Comparison of ENCODE assay signal across 13 cellular contexts in genomic region chr10:28810062-28810870, GRCh38.
DNase-seq lines count a peak whose midpoint lies in the region; ATAC-seq and TF ChIP-seq lines count a peak whose summit lies in the region.
"Had no signal": no experiment of that assay in that cellular context is flagged by ENCODE, and none has a peak within 500 bp of the region (broad histone marks: within the 10 kb centered on the region; RNA-seq: fewer than 3 reads in every experiment).

No MANE protein-coding gene starts in this region.

- TF ChIP-seq CTCF in nephron (IDR thresholded peaks at IDR 0.05; ENCODE audit: unreplicated experiment in 3 of 3), result no peak

- H3K27me3 ChIP-seq in CD8-positive, alpha-beta memory T cell (ENCODE audit: insufficient read depth, low read length, poor library complexity, severe bottlenecking), result no peaks in the 10 kb centered on the region
- no peaks in the 10 kb centered on the region for H3K27me3 ChIP-seq in NT2/D1 (ENCODE audit: insufficient read depth, insufficient read length)
- H3K27me3 ChIP-seq: heart right ventricle had no signal

- H3K27me3 Mint-ChIP-seq in CD8-positive, alpha-beta memory T cell, result peaks cover 18 to 42% of the 10 kb centered on the region in 2 donors
- H3K27me3 Mint-ChIP-seq in nephron (ENCODE audit: low read depth), result peaks cover 4% of the 10 kb centered on the region
- H3K27me3 Mint-ChIP-seq in stimulated activated naive B cell treated with anti-CD40 and anti-IgM and Interleukin-4, amounts not matched to agents 10 μg/mL and 1 μg/mL and 100 μg/mL, for 72 hours, result peaks cover 19 to 30% of the 10 kb centered on the region in 2 donors

- peak overlapping the region; percentile 68 for H3K27ac ChIP-seq in CD8-positive, alpha-beta memory T cell (ENCODE audit: low read depth, low read length)
- H3K27ac ChIP-seq: heart right ventricle had no signal

- H3K9me3 ChIP-seq in CD8-positive, alpha-beta memory T cell (ENCODE audit: low read length), result no peaks in the 10 kb centered on the region
- H3K9me3 ChIP-seq in NT2/D1 (ENCODE audit: insufficient read depth, low read length), result no peaks in the 10 kb centered on the region
- H3K9me3 ChIP-seq: heart right ventricle, SK-N-SH had no signal

- POLR2A ChIA-PET in CD8-positive, alpha-beta memory T cell (lab: Charles Lee), result no interaction called here

- no peaks in the 10 kb centered on the region for H3K4me1 ChIP-seq in CD8-positive, alpha-beta memory T cell (ENCODE audit: insufficient read depth, low read length)
- peaks cover 3% of the 10 kb centered on the region for H3K4me1 ChIP-seq in NT2/D1 (ENCODE audit: insufficient read depth, insufficient read length)

- ATAC-seq in stimulated activated naive B cell treated with anti-CD40 and anti-IgM and Interleukin-4, amounts not matched to agents 10 μg/mL and 1 μg/mL and 100 μg/mL, for 72 hours (replicated peaks), result no peak
- ATAC-seq in HG02759 (IDR thresholded peaks at IDR 0.05; ENCODE audit: unreplicated experiment), result no peak
- ATAC-seq: heart right ventricle had no signal

- H3K9ac ChIP-seq in NT2/D1 (ENCODE audit: insufficient read length, low read depth), result peak overlapping the region; percentile 65
- H3K9ac ChIP-seq: SK-N-SH had no signal

- H3K36me3 ChIP-seq in CD8-positive, alpha-beta memory T cell (ENCODE audit: insufficient read depth, low read length), result no peaks in the 10 kb centered on the region
- H3K36me3 ChIP-seq in NT2/D1 (ENCODE audit: insufficient read depth, insufficient read length, low read length), result no peaks in the 10 kb centered on the region
- H3K36me3 ChIP-seq: heart right ventricle had no signal

- H3K9me3 Mint-ChIP-seq in CD8-positive, alpha-beta memory T cell, result peaks cover 0 to 3% (median 0%) of the 10 kb centered on the region in 5 donors
- H3K9me3 Mint-ChIP-seq in nephron, result peaks cover 6% of the 10 kb centered on the region
- peaks cover 0 to 3% of the 10 kb centered on the region in 2 donors for H3K9me3 Mint-ChIP-seq in stimulated activated naive B cell treated with anti-CD40 and anti-IgM and Interleukin-4, amounts not matched to agents 10 μg/mL and 1 μg/mL and 100 μg/mL, for 72 hours

- DNase-seq in CD8-positive, alpha-beta memory T cell, result no peak
- DNase-seq in NT2/D1 (ENCODE audit: low read depth, low spot score) (no peak), fibroblast of peridontal ligament (ENCODE audit: extremely low read depth) (peak; percentile 44), HK-2 (ENCODE audit: unreplicated experiment) (no peak), kidney glomerular epithelial cell (lab: John Stamatoyannopoulos, UW) (no peak)
- DNase-seq in stimulated activated naive B cell treated with anti-CD40 and anti-IgM and Interleukin-4, amounts not matched to agents 10 μg/mL and 1 μg/mL and 100 μg/mL, for 72 hours, result no peak
- DNase-seq: activated naive CD4-positive, alpha-beta T cell treated with Interleukin-2 at 50 U/mL for 16 hours; heart right ventricle; NCI-H1092 treated with DMSO at 0.1 percent for 48 hours; SK-N-SH; stimulated activated CD4-positive, alpha-beta T cell treated with anti-CD3 and anti-CD28 coated beads, Interleukin-1b, Interleukin-23, amount 100 ng/mL, for 48 hours had no signal

- H3K4me3 ChIP-seq in CD8-positive, alpha-beta memory T cell (ENCODE audit: low read length), result no peak overlapping the region
- H3K4me3 ChIP-seq in NT2/D1 (ENCODE audit: insufficient read length, low read depth), result no peak overlapping the region
- H3K4me3 ChIP-seq: heart right ventricle had no signal

- peaks cover 0 to 1% (median 0%) of the 10 kb centered on the region in 3 donors for H3K36me3 Mint-ChIP-seq in CD8-positive, alpha-beta memory T cell
- no peaks in the 10 kb centered on the region for H3K36me3 Mint-ChIP-seq in nephron (ENCODE audit: low read depth)
- no peaks in the 10 kb centered on the region for H3K36me3 Mint-ChIP-seq in stimulated activated naive B cell treated with anti-CD40 and anti-IgM and Interleukin-4, amounts not matched to agents 10 μg/mL and 1 μg/mL and 100 μg/mL, for 72 hours

- H3K27ac Mint-ChIP-seq in CD8-positive, alpha-beta memory T cell, result no peak overlapping the region
- H3K27ac Mint-ChIP-seq in nephron, result peak overlapping the region; percentile 88 to 90 (median 90)
- no peak overlapping the region for H3K27ac Mint-ChIP-seq in stimulated activated naive B cell treated with anti-CD40 and anti-IgM and Interleukin-4, amounts not matched to agents 10 μg/mL and 1 μg/mL and 100 μg/mL, for 72 hours

- H3K4me3 Mint-ChIP-seq in CD8-positive, alpha-beta memory T cell, result no peak overlapping the region
- H3K4me3 Mint-ChIP-seq in nephron, result no peak overlapping the region
- no peak overlapping the region for H3K4me3 Mint-ChIP-seq in stimulated activated naive B cell treated with anti-CD40 and anti-IgM and Interleukin-4, amounts not matched to agents 10 μg/mL and 1 μg/mL and 100 μg/mL, for 72 hours

- CTCF ChIA-PET in CD8-positive, alpha-beta memory T cell (lab: Charles Lee), result no interaction called here

- no peaks in the 10 kb centered on the region for H3K4me1 Mint-ChIP-seq in CD8-positive, alpha-beta memory T cell
- peaks cover 55% of the 10 kb centered on the region for H3K4me1 Mint-ChIP-seq in nephron
- H3K4me1 Mint-ChIP-seq in stimulated activated naive B cell treated with anti-CD40 and anti-IgM and Interleukin-4, amounts not matched to agents 10 μg/mL and 1 μg/mL and 100 μg/mL, for 72 hours, result no peaks in the 10 kb centered on the region

Comparison
In these comparisons a context has a peak if more than half of its experiments do, and no peak if none do; other contexts are left out.
1. H3K27ac Mint-ChIP-seq: peak in nephron (3 of 3); none in CD8-positive, alpha-beta memory T cell (0 of 8) and stimulated activated naive B cell treated with anti-CD40 and anti-IgM and Interleukin-4, amounts not matched to agents 10 μg/mL and 1 μg/mL and 100 μg/mL, for 72 hours (single experiment).